ENCODE assay signal across 1 cellular context in genomic region chr20:5788385-5788895, GRCh38.
TF ChIP-seq lines count a peak whose summit lies in the region.

No MANE protein-coding gene starts in this region.

TF ChIP-seq in HepG2, 621 proteins besides CTCF, POLR2A, EP300 and RAD21 (continued from another document and continues in another):
- TF ChIP-seq PAXIP1 (CRISPR knock-in tag; conservative IDR thresholded peaks at IDR 0.05): peak; percentile 48; the same call in 1 of the 2 replicates
- no peak for TF ChIP-seq ZNF766 (CRISPR knock-in tag; IDR thresholded peaks at IDR 0.05; ENCODE audit: borderline replicate concordance)
- no peak for TF ChIP-seq ZNF10 (CRISPR knock-in tag; IDR thresholded peaks at IDR 0.05; ENCODE audit: borderline replicate concordance, low read depth)
- no peak for TF ChIP-seq SIX1 (CRISPR knock-in tag; IDR thresholded peaks at IDR 0.05; ENCODE audit: borderline replicate concordance)
- TF ChIP-seq, protein P1, sequence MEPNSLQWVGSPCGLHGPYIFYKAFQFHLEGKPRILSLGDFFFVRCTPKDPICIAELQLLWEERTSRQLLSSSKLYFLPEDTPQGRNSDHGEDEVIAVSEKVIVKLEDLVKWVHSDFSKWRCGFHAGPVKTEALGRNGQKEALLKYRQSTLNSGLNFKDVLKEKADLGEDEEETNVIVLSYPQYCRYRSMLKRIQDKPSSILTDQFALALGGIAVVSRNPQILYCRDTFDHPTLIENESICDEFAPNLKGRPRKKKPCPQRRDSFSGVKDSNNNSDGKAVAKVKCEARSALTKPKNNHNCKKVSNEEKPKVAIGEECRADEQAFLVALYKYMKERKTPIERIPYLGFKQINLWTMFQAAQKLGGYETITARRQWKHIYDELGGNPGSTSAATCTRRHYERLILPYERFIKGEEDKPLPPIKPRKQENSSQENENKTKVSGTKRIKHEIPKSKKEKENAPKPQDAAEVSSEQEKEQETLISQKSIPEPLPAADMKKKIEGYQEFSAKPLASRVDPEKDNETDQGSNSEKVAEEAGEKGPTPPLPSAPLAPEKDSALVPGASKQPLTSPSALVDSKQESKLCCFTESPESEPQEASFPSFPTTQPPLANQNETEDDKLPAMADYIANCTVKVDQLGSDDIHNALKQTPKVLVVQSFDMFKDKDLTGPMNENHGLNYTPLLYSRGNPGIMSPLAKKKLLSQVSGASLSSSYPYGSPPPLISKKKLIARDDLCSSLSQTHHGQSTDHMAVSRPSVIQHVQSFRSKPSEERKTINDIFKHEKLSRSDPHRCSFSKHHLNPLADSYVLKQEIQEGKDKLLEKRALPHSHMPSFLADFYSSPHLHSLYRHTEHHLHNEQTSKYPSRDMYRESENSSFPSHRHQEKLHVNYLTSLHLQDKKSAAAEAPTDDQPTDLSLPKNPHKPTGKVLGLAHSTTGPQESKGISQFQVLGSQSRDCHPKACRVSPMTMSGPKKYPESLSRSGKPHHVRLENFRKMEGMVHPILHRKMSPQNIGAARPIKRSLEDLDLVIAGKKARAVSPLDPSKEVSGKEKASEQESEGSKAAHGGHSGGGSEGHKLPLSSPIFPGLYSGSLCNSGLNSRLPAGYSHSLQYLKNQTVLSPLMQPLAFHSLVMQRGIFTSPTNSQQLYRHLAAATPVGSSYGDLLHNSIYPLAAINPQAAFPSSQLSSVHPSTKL (CRISPR knock-in tag; IDR thresholded peaks at IDR 0.05): peak; percentile 61
- TF ChIP-seq REXO4 (CRISPR knock-in tag; IDR thresholded peaks at IDR 0.05; ENCODE audit: borderline replicate concordance): no peak
- TF ChIP-seq, protein P2, sequence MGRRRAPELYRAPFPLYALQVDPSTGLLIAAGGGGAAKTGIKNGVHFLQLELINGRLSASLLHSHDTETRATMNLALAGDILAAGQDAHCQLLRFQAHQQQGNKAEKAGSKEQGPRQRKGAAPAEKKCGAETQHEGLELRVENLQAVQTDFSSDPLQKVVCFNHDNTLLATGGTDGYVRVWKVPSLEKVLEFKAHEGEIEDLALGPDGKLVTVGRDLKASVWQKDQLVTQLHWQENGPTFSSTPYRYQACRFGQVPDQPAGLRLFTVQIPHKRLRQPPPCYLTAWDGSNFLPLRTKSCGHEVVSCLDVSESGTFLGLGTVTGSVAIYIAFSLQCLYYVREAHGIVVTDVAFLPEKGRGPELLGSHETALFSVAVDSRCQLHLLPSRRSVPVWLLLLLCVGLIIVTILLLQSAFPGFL (CRISPR knock-in tag; IDR thresholded peaks at IDR 0.05): no peak
- no peak for TF ChIP-seq ZNF790 (CRISPR knock-in tag; IDR thresholded peaks at IDR 0.05; ENCODE audit: borderline replicate concordance)
- no peak for TF ChIP-seq ZNF879 (CRISPR knock-in tag; IDR thresholded peaks at IDR 0.05)
- TF ChIP-seq PATZ1 (CRISPR knock-in tag; IDR thresholded peaks at IDR 0.05): no peak
- TF ChIP-seq SMYD3 (CRISPR knock-in tag; IDR thresholded peaks at IDR 0.05): no peak
- TF ChIP-seq MIER2 (CRISPR knock-in tag; IDR thresholded peaks at IDR 0.05): peak; percentile 81
- TF ChIP-seq ZNF652 (CRISPR knock-in tag; IDR thresholded peaks at IDR 0.05; ENCODE audit: borderline replicate concordance, low read depth): no peak
- TF ChIP-seq CBX2 (IDR thresholded peaks at IDR 0.05; ENCODE audit: low read depth, low read length): no peak
- no peak for TF ChIP-seq CBX2 (CRISPR knock-in tag; IDR thresholded peaks at IDR 0.05; ENCODE audit: low read depth)
- TF ChIP-seq TAF15 (IDR thresholded peaks at IDR 0.05; ENCODE audit: low read depth, low read length, poor library complexity, severe bottlenecking): no peak
- TF ChIP-seq ZNF746 (CRISPR knock-in tag; IDR thresholded peaks at IDR 0.05): no peak
- TF ChIP-seq ZNF816 (CRISPR knock-in tag; IDR thresholded peaks at IDR 0.05; ENCODE audit: borderline replicate concordance): peak; percentile 58; the same call in 1 of the 2 replicates
- no peak for TF ChIP-seq UBTF (CRISPR knock-in tag; IDR thresholded peaks at IDR 0.05)
- no peak for TF ChIP-seq SAFB2 (CRISPR knock-in tag; IDR thresholded peaks at IDR 0.05; ENCODE audit: borderline replicate concordance, low read depth)
- 0 out of 2 replicates have a peak, but pooled peaks have one; percentile 31 for TF ChIP-seq SALL2 (CRISPR knock-in tag; IDR thresholded peaks at IDR 0.05)
- no peak for TF ChIP-seq ZNF883 (CRISPR knock-in tag; IDR thresholded peaks at IDR 0.05; ENCODE audit: not compliant biosample characterization)
- TF ChIP-seq ZNF235 (CRISPR knock-in tag; IDR thresholded peaks at IDR 0.05; ENCODE audit: borderline replicate concordance): no peak
- TF ChIP-seq ARID2 (CRISPR knock-in tag; IDR thresholded peaks at IDR 0.05; ENCODE audit: borderline replicate concordance): no peak
- TF ChIP-seq MIXL1 (CRISPR knock-in tag; IDR thresholded peaks at IDR 0.05): peak; percentile 51; the same call in 1 of the 2 replicates
- TF ChIP-seq IRX3 (CRISPR knock-in tag; IDR thresholded peaks at IDR 0.05; ENCODE audit: borderline replicate concordance, low read depth): no peak
- no peak for TF ChIP-seq NR1H2 (CRISPR knock-in tag; IDR thresholded peaks at IDR 0.05; ENCODE audit: borderline replicate concordance, low read depth)
- no peak for TF ChIP-seq BRD4 (CRISPR knock-in tag; IDR thresholded peaks at IDR 0.05)
- TF ChIP-seq, protein P3, sequence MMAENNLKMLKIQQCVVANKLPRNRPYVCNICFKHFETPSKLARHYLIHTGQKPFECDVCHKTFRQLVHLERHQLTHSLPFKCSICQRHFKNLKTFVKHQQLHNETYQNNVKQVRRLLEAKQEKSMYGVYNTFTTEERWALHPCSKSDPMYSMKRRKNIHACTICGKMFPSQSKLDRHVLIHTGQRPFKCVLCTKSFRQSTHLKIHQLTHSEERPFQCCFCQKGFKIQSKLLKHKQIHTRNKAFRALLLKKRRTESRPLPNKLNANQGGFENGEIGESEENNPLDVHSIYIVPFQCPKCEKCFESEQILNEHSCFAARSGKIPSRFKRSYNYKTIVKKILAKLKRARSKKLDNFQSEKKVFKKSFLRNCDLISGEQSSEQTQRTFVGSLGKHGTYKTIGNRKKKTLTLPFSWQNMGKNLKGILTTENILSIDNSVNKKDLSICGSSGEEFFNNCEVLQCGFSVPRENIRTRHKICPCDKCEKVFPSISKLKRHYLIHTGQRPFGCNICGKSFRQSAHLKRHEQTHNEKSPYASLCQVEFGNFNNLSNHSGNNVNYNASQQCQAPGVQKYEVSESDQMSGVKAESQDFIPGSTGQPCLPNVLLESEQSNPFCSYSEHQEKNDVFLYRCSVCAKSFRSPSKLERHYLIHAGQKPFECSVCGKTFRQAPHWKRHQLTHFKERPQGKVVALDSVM (CRISPR knock-in tag; IDR thresholded peaks at IDR 0.05): no peak
- TF ChIP-seq ZNF138 (CRISPR knock-in tag; IDR thresholded peaks at IDR 0.05; ENCODE audit: low read depth): no peak
- TF ChIP-seq MTF2 (CRISPR knock-in tag; IDR thresholded peaks at IDR 0.05; ENCODE audit: borderline replicate concordance): no peak
- TF ChIP-seq GRHL1 (CRISPR knock-in tag; conservative IDR thresholded peaks at IDR 0.05): no peak
- TF ChIP-seq MED13 (CRISPR knock-in tag; IDR thresholded peaks at IDR 0.05): no peak
- TF ChIP-seq JARID2 (CRISPR knock-in tag; IDR thresholded peaks at IDR 0.05; ENCODE audit: insufficient replicate concordance): no peak
- TF ChIP-seq HOXA9 (CRISPR knock-in tag; IDR thresholded peaks at IDR 0.05; ENCODE audit: borderline replicate concordance): no peak
- TF ChIP-seq PRPF4 (IDR thresholded peaks at IDR 0.05; ENCODE audit: low read depth, low read length, poor library complexity, severe bottlenecking): no peak
- TF ChIP-seq ZBTB10 (CRISPR knock-in tag; IDR thresholded peaks at IDR 0.05; ENCODE audit: borderline replicate concordance): no peak
- TF ChIP-seq PTBP1 (IDR thresholded peaks at IDR 0.05; ENCODE audit: low read depth, low read length, poor library complexity, severe bottlenecking): no peak
- no peak for TF ChIP-seq E2F5 (CRISPR knock-in tag; conservative IDR thresholded peaks at IDR 0.05)
- TF ChIP-seq ELF3 (CRISPR knock-in tag; IDR thresholded peaks at IDR 0.05): peak; percentile 23; the same call in 1 of the 2 replicates
